In genomic region chr15:45634442-45635190, GRCh38 we compare ENCODE assay signal across 8 cellular contexts. TPM values are rescaled to one million over a fixed set of nuclear protein-coding genes. Genes with fewer than 3 reads are reported as not detected.
A peak's percentile ranks its signal among the peaks of the same experiment; 100 is the strongest.
DNase-seq lines count a peak whose midpoint lies in the region; ATAC-seq, FAIRE-seq and TF ChIP-seq lines count a peak whose summit lies in the region.

SQOR (plus strand) TSS chr15:45635029; CDS start chr15:45658924, 23,895 bp downstream.

- intact Hi-C loops in ovary (cut with DNase I) (no loop called here), thyroid gland (cut with DNase I) (no loop called here)

- WGBS in ovary, 3 donors: 6 to 8% (median 7%) methylated on average over 49 to 53 of the region's 53 CpGs
- 4 to 5% methylated on average over 19 to 20 of the region's 53 CpGs for WGBS in thyroid gland, 2 donors

- H3K27ac ChIP-seq in ovary (peak within 1 kb of the TSS; percentile 1 to 3), thyroid gland (peak within 1 kb of the TSS; percentile 80 to 97 (median 95))

- FAIRE-seq in RCC 7860 (lab: Jason Lieb, UNC): peak; percentile 68

- no peak for TF ChIP-seq POLR2A in ovary (IDR thresholded peaks at IDR 0.05)
- TF ChIP-seq POLR2A in thyroid gland (IDR thresholded peaks at IDR 0.05): peak; percentile 7 to 94

- no peak for TF ChIP-seq CTCF in ovary (IDR thresholded peaks at IDR 0.05)
- no peak for TF ChIP-seq CTCF in thyroid gland (IDR thresholded peaks at IDR 0.05)

- H3K4me3 ChIP-seq in ovary (peak within 1 kb of the TSS; percentile 65), thyroid gland (replicated peaks in 1 of 3) (peak within 1 kb of the TSS; percentile 40 to 59 (median 46))

- peak; percentile 70 for DNase-seq in AG08396 (ENCODE audit: low spot score)
- DNase-seq in RCC 7860 (ENCODE audit: low spot score): peak; percentile 75
- DNase-seq in activated gamma-delta T cell treated with anti-CD3 and anti-CD28 coated beads, Interleukin-2, amount 50 U/mL, for 16 hours (ENCODE audit: low read depth): peak; percentile 47
- DNase-seq in globus pallidus (ENCODE audit: low spot score): peak; percentile 45
- peak; percentile 61 to 76 (median 71) for DNase-seq in ovary
- DNase-seq in thyroid gland: peak; percentile 94 to 95

- TF ChIP-seq EP300 in ovary (IDR thresholded peaks at IDR 0.05): no peak

- no peaks in the 10 kb centered on the region for H3K9me3 ChIP-seq in ovary
- no peaks in the 10 kb centered on the region for H3K9me3 ChIP-seq in thyroid gland

- H3K36me3 ChIP-seq in ovary (no peaks in the 10 kb centered on the region), thyroid gland (no peaks in the 10 kb centered on the region)

- H3K4me1 ChIP-seq in ovary (ENCODE audit: insufficient read depth) (peaks cover 5% of the 10 kb centered on the region), thyroid gland (peaks cover 21 to 40% of the 10 kb centered on the region in 2 donors)

- ATAC-seq in GM18873 (IDR thresholded peaks at IDR 0.05; ENCODE audit: low FRiP score, unreplicated experiment): peak; percentile 75
- peak; percentile 73 for ATAC-seq in HG03108 (IDR thresholded peaks at IDR 0.05; ENCODE audit: unreplicated experiment)

- no peaks in the 10 kb centered on the region for H3K27me3 ChIP-seq in ovary
- H3K27me3 ChIP-seq in thyroid gland: no peaks in the 10 kb centered on the region

RNA-seq across cellular contexts. Expression of gene SQOR, which starts in this region (rescaled TPM):
- total RNA-seq in ovary (10 to 100 TPM in 5 of 7 donors, 1 to 10 TPM in 2; 5.5 to 28.1 (median 11.3) TPM), thyroid gland (10 to 100 TPM; 49.8 to 56.6 (median 55.2) TPM)
- 10 to 100 TPM; 11.8 to 35.1 TPM for polyA plus RNA-seq in ovary

Comparison
In these comparisons a context has a peak if more than half of its experiments do, and no peak if none do; other contexts are left out.
1. Peak in every context shown above with its lines: DNase-seq, ATAC-seq, H3K4me3 ChIP-seq and H3K27ac ChIP-seq.